In genomic region chr4:100875296-100876040, GRCh38 we compare ENCODE assay signal across 26 cellular contexts.
"Had no signal": no experiment of that assay in that cellular context is flagged by ENCODE, and none has a peak within 500 bp of the region (broad histone marks: within the 10 kb centered on the region; RNA-seq: fewer than 3 reads in every experiment).

No MANE protein-coding gene starts in this region.

- H3K4me1 Mint-ChIP-seq: activated B cell treated with CpG ODN at 0.5 μM for 24 hours; activated CD4-positive, alpha-beta T cell treated with anti-CD3 and anti-CD28 coated beads for 36 hours; nephron had no signal

- H3K4me3 Mint-ChIP-seq: activated B cell treated with CpG ODN at 0.5 μM for 24 hours; activated CD4-positive, alpha-beta T cell treated with anti-CD3 and anti-CD28 coated beads for 36 hours; activated naive CD4-positive, alpha-beta T cell treated with anti-CD3 and anti-CD28 coated beads for 36 hours; dendritic cell treated with granulocyte-macrophage colony-stimulating factor and Interleukin-4, amounts not matched to agents 40 ng/mL and 50 ng/mL, for 4 days; nephron; T-helper 1 cell treated with Interleukin-12 subunit alpha and Interleukin-12 subunit beta and Interleukin-4 antibody, amounts not matched to agents 30 μg/mL and 1 μg/mL, for 36 hours had no signal

- H3K27me3 ChIP-seq: brain microvascular endothelial cell, hepatocyte, neutrophil, ovary, spleen, thyroid gland had no signal

- H3K36me3 ChIP-seq: brain microvascular endothelial cell, neutrophil, ovary, prostate gland, spleen, thyroid gland had no signal

- H3K27ac ChIP-seq: brain microvascular endothelial cell, hepatocyte, neutrophil, ovary, prostate gland, spleen, thyroid gland had no signal

- H3K27ac Mint-ChIP-seq: activated B cell treated with CpG ODN at 0.5 μM for 24 hours; activated CD4-positive, alpha-beta T cell treated with anti-CD3 and anti-CD28 coated beads for 36 hours; activated naive CD4-positive, alpha-beta T cell treated with anti-CD3 and anti-CD28 coated beads for 36 hours; dendritic cell treated with granulocyte-macrophage colony-stimulating factor and Interleukin-4, amounts not matched to agents 40 ng/mL and 50 ng/mL, for 4 days; nephron; T-helper 1 cell treated with Interleukin-12 subunit alpha and Interleukin-12 subunit beta and Interleukin-4 antibody, amounts not matched to agents 30 μg/mL and 1 μg/mL, for 36 hours had no signal

- H3K4me1 ChIP-seq: prostate gland, spleen, thyroid gland had no signal

- H3K9me3 ChIP-seq: neutrophil, ovary, prostate gland, spleen, thyroid gland had no signal

- H3K9me3 Mint-ChIP-seq: activated B cell treated with CpG ODN at 0.5 μM for 24 hours; activated naive CD4-positive, alpha-beta T cell treated with anti-CD3 and anti-CD28 coated beads for 36 hours; dendritic cell treated with granulocyte-macrophage colony-stimulating factor and Interleukin-4, amounts not matched to agents 40 ng/mL and 50 ng/mL, for 4 days; nephron had no signal

- ATAC-seq: activated CD4-positive, alpha-beta T cell treated with anti-CD3 and anti-CD28 coated beads for 36 hours; left ventricle myocardium superior had no signal

- DNase-seq: activated B cell treated with CpG ODN at 0.5 μM for 24 hours; activated CD4-positive, alpha-beta T cell treated with anti-CD3 and anti-CD28 coated beads for 36 hours; activated CD4-positive, alpha-beta T cell treated with anti-CD3 and anti-CD28 coated beads, Interleukin-2, amount 50 U/mL, for 4 hours; activated naive CD4-positive, alpha-beta T cell treated with anti-CD3 and anti-CD28 coated beads for 36 hours; activated T-cell treated with anti-CD3 and anti-CD28 coated beads, Interleukin-2, amount 50 U/mL, for 48 hours; aorta; brain microvascular endothelial cell; caudate nucleus; effector CD4-positive, alpha-beta T cell; erythroblast; foreskin fibroblast; glutamatergic neuron; left ventricle myocardium superior; ovary; spleen; stimulated activated CD4-positive, alpha-beta T cell treated with anti-CD3 and anti-CD28 coated beads, Interleukin-4, amount 100 ng/mL, for 1 hour; stimulated activated naive CD4-positive, alpha-beta T cell treated with Interleukin-2 at 50 U/mL for 16 hours; substantia nigra; T1000; thyroid gland had no signal

- H3K4me3 ChIP-seq: hepatocyte, ovary, prostate gland, spleen, thyroid gland had no signal

- H3K27me3 Mint-ChIP-seq: dendritic cell treated with granulocyte-macrophage colony-stimulating factor and Interleukin-4, amounts not matched to agents 40 ng/mL and 50 ng/mL, for 4 days had no signal
